In genomic region chr5:149775785-149776184, GRCh38 we compare ENCODE assay signal across 1 cellular context.
TF ChIP-seq lines count a peak whose summit lies in the region.

No MANE protein-coding gene starts in this region.

TF ChIP-seq in GM12878, 131 proteins besides CTCF, POLR2A, EP300 and RAD21 (continued from another document and continues in another):
- TF ChIP-seq BCLAF1 (IDR thresholded peaks at IDR 0.05): no peak
- TF ChIP-seq ATF7 (IDR thresholded peaks at IDR 0.05; ENCODE audit: low read depth): peak; percentile 65
- no peak for TF ChIP-seq KLF5 (IDR thresholded peaks at IDR 0.05; ENCODE audit: partially characterized antibody)
- TF ChIP-seq IRF5 (IDR thresholded peaks at IDR 0.05; ENCODE audit: borderline replicate concordance): no peak
- no peak for TF ChIP-seq FOXK2 (IDR thresholded peaks at IDR 0.05)
- no peak for TF ChIP-seq RB1 (IDR thresholded peaks at IDR 0.05; ENCODE audit: borderline replicate concordance)
- no peak for TF ChIP-seq STAT1 (conservative IDR thresholded peaks at IDR 0.05)
- TF ChIP-seq SIX5 (IDR thresholded peaks at IDR 0.05; ENCODE audit: low read depth, low read length, severe bottlenecking): no peak
- TF ChIP-seq SMAD5 (IDR thresholded peaks at IDR 0.05; ENCODE audit: low read depth): no peak
- TF ChIP-seq BCL3 (IDR thresholded peaks at IDR 0.05; ENCODE audit: borderline replicate concordance, insufficient read depth, low read depth, low read length, poor library complexity, severe bottlenecking): no peak
- TF ChIP-seq SRF (IDR thresholded peaks at IDR 0.05; ENCODE audit: low read depth in 2 of 2, low read length in 2 of 2): no peak
- no peak for TF ChIP-seq E2F4 (IDR thresholded peaks at IDR 0.05; ENCODE audit: low read depth, low read length)
- 0 out of 2 replicates have a peak, but pooled peaks have one; percentile 48 for TF ChIP-seq ZNF687 (IDR thresholded peaks at IDR 0.05)
- TF ChIP-seq POU2F2 (IDR thresholded peaks at IDR 0.05; ENCODE audit: borderline replicate concordance, low read depth, low read length): 0 out of 3 replicates have a peak, but pooled peaks have one; percentile 14
- no peak for TF ChIP-seq SPI1 (IDR thresholded peaks at IDR 0.05; ENCODE audit: borderline replicate concordance, insufficient read depth, low read depth, low read length)
- no peak for TF ChIP-seq SUPT20H (IDR thresholded peaks at IDR 0.05; ENCODE audit: borderline replicate concordance, control insufficient read depth, low read depth, low read length)
- TF ChIP-seq SMC3 (IDR thresholded peaks at IDR 0.05; ENCODE audit: borderline replicate concordance, low read length): peak; percentile 54; the same call in 1 of the 2 replicates
- TF ChIP-seq LARP7 (IDR thresholded peaks at IDR 0.05): no peak
- TF ChIP-seq FOS (IDR thresholded peaks at IDR 0.05; ENCODE audit: borderline replicate concordance, extremely low read depth, insufficient read length): no peak
- no peak for TF ChIP-seq PBX3 (IDR thresholded peaks at IDR 0.05; ENCODE audit: insufficient replicate concordance, low read depth, low read length)
- 0 out of 2 replicates have a peak, but pooled peaks have one; percentile 13 for TF ChIP-seq RUNX3 (IDR thresholded peaks at IDR 0.05; ENCODE audit: low read length)
- TF ChIP-seq CBX5 (IDR thresholded peaks at IDR 0.05; ENCODE audit: low read depth): no peak; the same call in 1 of the 2 replicates
- TF ChIP-seq BACH1 (IDR thresholded peaks at IDR 0.05; ENCODE audit: borderline replicate concordance): no peak
- TF ChIP-seq GABPA (IDR thresholded peaks at IDR 0.05; ENCODE audit: low read depth): no peak
- TF ChIP-seq ASH2L (IDR thresholded peaks at IDR 0.05; ENCODE audit: borderline replicate concordance, low read depth): no peak
- 0 out of 2 replicates have a peak, but pooled peaks have one; percentile 16 for TF ChIP-seq YY1 (IDR thresholded peaks at IDR 0.05; ENCODE audit: low read depth, low read length)
- TF ChIP-seq ATF3 (IDR thresholded peaks at IDR 0.05; ENCODE audit: borderline replicate concordance, extremely low read depth, low read depth, low read length): no peak
- no peak for TF ChIP-seq TCF7 (IDR thresholded peaks at IDR 0.05; ENCODE audit: borderline replicate concordance)
- no peak for TF ChIP-seq STAT3 (IDR thresholded peaks at IDR 0.05; ENCODE audit: low read depth, low read length)
- TF ChIP-seq BMI1 (IDR thresholded peaks at IDR 0.05; ENCODE audit: borderline replicate concordance): no peak
- TF ChIP-seq USF1 (IDR thresholded peaks at IDR 0.05; ENCODE audit: borderline replicate concordance, extremely low read length, insufficient read depth, low read depth, low read length): no peak
- no peak for TF ChIP-seq RELB (IDR thresholded peaks at IDR 0.05; ENCODE audit: low read depth)
- no peak for TF ChIP-seq ZZZ3 (IDR thresholded peaks at IDR 0.05; ENCODE audit: control insufficient read depth, insufficient read length, low read depth)
- TF ChIP-seq GATAD2B (conservative IDR thresholded peaks at IDR 0.05; ENCODE audit: low read depth): no peak
- no peak for TF ChIP-seq JUND (IDR thresholded peaks at IDR 0.05; ENCODE audit: low read depth, low read length)
- TF ChIP-seq CHD4 (IDR thresholded peaks at IDR 0.05): no peak
- no peak for TF ChIP-seq POLR2AphosphoS2 (IDR thresholded peaks at IDR 0.05; ENCODE audit: low read depth, low read length)
- peak; percentile 70; the same call in 1 of the 2 replicates for TF ChIP-seq NBN (IDR thresholded peaks at IDR 0.05)
- TF ChIP-seq MXI1 (IDR thresholded peaks at IDR 0.05; ENCODE audit: low read depth, low read length): no peak
- no peak for TF ChIP-seq ZNF384 (IDR thresholded peaks at IDR 0.05; ENCODE audit: borderline replicate concordance, low read depth, low read length)
- TF ChIP-seq KDM1A (IDR thresholded peaks at IDR 0.05; ENCODE audit: borderline replicate concordance): no peak
- no peak for TF ChIP-seq ZNF622 (IDR thresholded peaks at IDR 0.05)
- TF ChIP-seq TAF1 (IDR thresholded peaks at IDR 0.05; ENCODE audit: borderline replicate concordance, low read depth, low read length): no peak
- TF ChIP-seq SREBF1 (IDR thresholded peaks at IDR 0.05; ENCODE audit: low read length): no peak
- TF ChIP-seq NR2C2 (IDR thresholded peaks at IDR 0.05; ENCODE audit: borderline replicate concordance, control insufficient read depth, insufficient read length, low read depth): no peak
- TF ChIP-seq NKRF (conservative IDR thresholded peaks at IDR 0.05): no peak
- TF ChIP-seq MYB (IDR thresholded peaks at IDR 0.05; ENCODE audit: borderline replicate concordance, low read depth, low read length): no peak
- TF ChIP-seq WRNIP1 (IDR thresholded peaks at IDR 0.05; ENCODE audit: borderline replicate concordance, low read depth, low read length): no peak
- no peak for TF ChIP-seq TCF3 (IDR thresholded peaks at IDR 0.05; ENCODE audit: borderline replicate concordance, insufficient read depth, low read depth, low read length)
- TF ChIP-seq NFXL1 (IDR thresholded peaks at IDR 0.05; ENCODE audit: borderline replicate concordance): no peak
- no peak for TF ChIP-seq KAT2A (conservative IDR thresholded peaks at IDR 0.05; ENCODE audit: control insufficient read depth, low read depth, low read length)
- TF ChIP-seq CHD2 (IDR thresholded peaks at IDR 0.05; ENCODE audit: borderline replicate concordance, low read depth, low read length): no peak
